Comparison of ENCODE assay signal across 8 cellular contexts in genomic region chr3:134249442-134249841, GRCh38. TPM values are rescaled to one million over a fixed set of nuclear protein-coding genes. Genes with fewer than 3 reads are reported as not detected.
DNase-seq lines count a peak whose midpoint lies in the region; ATAC-seq, FAIRE-seq and TF ChIP-seq lines count a peak whose summit lies in the region.

No MANE protein-coding gene starts in this region.

- no peaks in the 10 kb centered on the region for H3K9me3 ChIP-seq in DOHH2 (ENCODE audit: control insufficient read depth, insufficient read depth, low read length)
- H3K9me3 ChIP-seq in PC-9 (ENCODE audit: insufficient read depth, low read depth): no peaks in the 10 kb centered on the region
- H3K9me3 ChIP-seq in parathyroid adenoma (ENCODE audit: control insufficient read depth, low read length): no peaks in the 10 kb centered on the region

- H3K9ac ChIP-seq in parathyroid adenoma: no peak overlapping the region

- DNase-seq in PC-9 (no peak), epithelial cell of prostate (ENCODE audit: low read depth, low spot score) (no peak), D721Med (ENCODE audit: insufficient read length, low spot score) (no peak), NCI-H2171 treated with DMSO at 0.1 percent for 48 hours (lab: John Stamatoyannopoulos, UW) (no peak), ureter (ENCODE audit: low spot score) (no peak)

- no peaks in the 10 kb centered on the region for H3K9me2 ChIP-seq in DOHH2 (replicated peaks; ENCODE audit: control insufficient read depth, low read length)
- H3K9me2 ChIP-seq in PC-9 (ENCODE audit: insufficient read depth): no peaks in the 10 kb centered on the region

- peaks cover 20% of the 10 kb centered on the region for H4K20me1 ChIP-seq in DOHH2 (ENCODE audit: control insufficient read depth, insufficient read depth, low read depth, low read length)
- H4K20me1 ChIP-seq in PC-9 (ENCODE audit: insufficient read depth): peaks cover 31% of the 10 kb centered on the region

- H3K27ac ChIP-seq in DOHH2 (ENCODE audit: low read depth, low read length) (no peak overlapping the region), PC-9 (peak overlapping the region; percentile 62; the same call in 1 of the 2 replicates), epithelial cell of prostate (peak overlapping the region; percentile 81), parathyroid adenoma (no peak overlapping the region)

- peaks cover 13% of the 10 kb centered on the region for H3K27me3 ChIP-seq in DOHH2 (ENCODE audit: control insufficient read depth, low read length)
- H3K27me3 ChIP-seq in PC-9 (ENCODE audit: insufficient read depth, low read depth): no peaks in the 10 kb centered on the region
- H3K27me3 ChIP-seq in parathyroid adenoma (ENCODE audit: control insufficient read depth, insufficient read depth, low read length): no peaks in the 10 kb centered on the region

- BruUV-seq in PC-9 (replicated peaks; lab: Mats Ljungman, UMichigan): TSS peak; percentile 40

- no peak for TF ChIP-seq CTCF in DOHH2 (IDR thresholded peaks at IDR 0.05; ENCODE audit: low read depth, low read length, poor library complexity, severe bottlenecking)
- TF ChIP-seq CTCF in PC-9 (conservative IDR thresholded peaks at IDR 0.05): no peak
- TF ChIP-seq CTCF in parathyroid adenoma (IDR thresholded peaks at IDR 0.05): no peak
- no peak for TF ChIP-seq CTCF in D721Med (IDR thresholded peaks at IDR 0.05; ENCODE audit: insufficient read depth, missing control alignments)

- H3K4me3 ChIP-seq in DOHH2 (ENCODE audit: low read length) (peak overlapping the region; percentile 82), PC-9 (peak overlapping the region; percentile 91), parathyroid adenoma (ENCODE audit: low read depth, low read length) (peak overlapping the region; percentile 71)

- POLR2A ChIA-PET in PC-9 (lab: Charles Lee; ENCODE audit: unreplicated experiment): interaction anchor here (0.7 kb wide), 1 partner anchor 178 kb away, joined by 3 read pairs; no protein-coding TSS in a partner anchor

- intact Hi-C loops in PC-9 (cut with micrococcal nuclease; ENCODE audit: unreplicated experiment): no loop called here

- H3K4me1 ChIP-seq in DOHH2 (ENCODE audit: control insufficient read depth, low read length) (peaks cover 35% of the 10 kb centered on the region), PC-9 (replicated peaks; ENCODE audit: insufficient read depth) (peaks cover 51% of the 10 kb centered on the region), parathyroid adenoma (peaks cover 8% of the 10 kb centered on the region)

- H3K79me2 ChIP-seq in DOHH2 (ENCODE audit: control insufficient read depth, low read length): peaks cover 50% of the 10 kb centered on the region
- H3K79me2 ChIP-seq in PC-9 (ENCODE audit: low read depth): peaks cover 63% of the 10 kb centered on the region
- peaks cover 29% of the 10 kb centered on the region for H3K79me2 ChIP-seq in parathyroid adenoma

- no peak for FAIRE-seq in D721Med (lab: Jason Lieb, UNC)

- peak overlapping the region; percentile 78; the same call in 1 of the 2 replicates for H2AFZ ChIP-seq in PC-9
- H2AFZ ChIP-seq in parathyroid adenoma: no peak overlapping the region

- peak overlapping the region; percentile 70 for H3K4me2 ChIP-seq in DOHH2 (ENCODE audit: low read length)
- peak overlapping the region; percentile 93 for H3K4me2 ChIP-seq in PC-9
- peak overlapping the region; percentile 83 for H3K4me2 ChIP-seq in parathyroid adenoma (ENCODE audit: low read length)

- peaks cover 8% of the 10 kb centered on the region for H3F3A ChIP-seq in DOHH2 (ENCODE audit: control insufficient read depth, insufficient read depth)
- H3F3A ChIP-seq in PC-9 (ENCODE audit: insufficient read depth, low read depth): peaks cover 20% of the 10 kb centered on the region

- H3K36me3 ChIP-seq in DOHH2 (ENCODE audit: control insufficient read depth, low read length) (no peaks in the 10 kb centered on the region), PC-9 (ENCODE audit: low read depth) (no peaks in the 10 kb centered on the region), parathyroid adenoma (ENCODE audit: control insufficient read depth, insufficient read depth, low read length) (no peaks in the 10 kb centered on the region)

- CTCF ChIA-PET in PC-9 (lab: Charles Lee): no interaction called here

- ATAC-seq in GM19452 (IDR thresholded peaks at IDR 0.05; ENCODE audit: unreplicated experiment): no peak

RNA-seq across cellular contexts. Expression of gene RYK, which starts 1.2 kb away (rescaled TPM):
- total RNA-seq in PC-9 (2021): 74.6 and 93.7 TPM in 2 replicates
- total RNA-seq in ureter: 78.4 TPM

Comparison
In these comparisons a context has a peak if more than half of its experiments do, and no peak if none do; other contexts are left out.
1. H3K27ac ChIP-seq: peak in PC-9 (single experiment) and epithelial cell of prostate (single experiment); none in DOHH2 (single experiment) and parathyroid adenoma (single experiment).
2. Peak in every context shown above with its lines, with median percentiles within 50 percentile points of each other: H3K4me2 ChIP-seq and H3K4me3 ChIP-seq.